Comparison of ENCODE assay signal across 38 cellular contexts in the genomic region with DNA sequence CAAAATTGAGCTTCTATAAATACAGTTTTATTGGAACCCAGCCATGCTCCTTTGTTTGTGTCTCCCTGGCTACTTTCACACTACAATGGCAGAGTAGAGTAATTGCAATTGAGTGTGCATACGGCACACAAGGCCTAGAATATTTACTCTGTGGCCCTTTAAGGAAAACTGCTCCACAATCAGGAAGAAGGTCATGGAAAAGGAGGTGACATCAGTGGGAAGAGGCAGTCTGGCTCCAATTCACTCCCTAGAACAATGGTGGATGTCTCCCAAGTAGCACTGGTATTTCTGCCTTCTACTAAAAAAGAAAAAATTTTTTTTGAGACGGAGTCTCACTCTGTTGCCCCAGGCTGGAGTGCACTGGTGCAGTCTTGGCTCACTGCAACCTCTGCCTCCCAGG. TPM values are rescaled to one million over a fixed set of nuclear protein-coding genes. Genes with fewer than 3 reads are reported as not detected.
"Had no signal": no experiment of that assay in that cellular context is flagged by ENCODE, and none has a peak within 500 bp of the region (broad histone marks: within the 10 kb centered on the region; RNA-seq: fewer than 3 reads in every experiment).

No MANE protein-coding gene starts in this region.

- H3K27ac ChIP-seq: adrenal gland, ascending aorta, cardiac muscle cell, coronary artery, dorsolateral prefrontal cortex, lower lobe of right lung, neural progenitor cell, right lobe of liver, transverse colon, VCaP had no signal

- H3K36me3 ChIP-seq: adrenal gland, ascending aorta, cardiac muscle cell, gastrocnemius medialis, lower lobe of right lung, neural progenitor cell, right lobe of liver, transverse colon had no signal

- ATAC-seq: activated CD4-positive, CD25-positive, alpha-beta regulatory T cell treated with anti-CD3 and anti-CD28 coated beads, Interleukin-2, amount 50 U/mL, for 24 hours; gastrocnemius medialis; lower lobe of right lung; natural killer cell; right lobe of liver; stimulated activated naive CD8-positive, alpha-beta T cell treated with anti-CD3 and anti-CD28 coated beads, Interleukin-15, Interleukin-2, amounts not matched to agents 100 U/mL and 50 U/mL, for 24 hours had no signal

- H3K9me3 ChIP-seq: adrenal gland, ascending aorta, gastrocnemius medialis, lower lobe of right lung, right lobe of liver, testis had no signal

- H3K4me1 ChIP-seq: adrenal gland, ascending aorta, gastrocnemius medialis, lower lobe of right lung, right lobe of liver, transverse colon had no signal

- H3K4me3 ChIP-seq: adrenal gland, ascending aorta, cardiac muscle cell, coronary artery, dorsolateral prefrontal cortex, gastrocnemius medialis, lower lobe of right lung, neural progenitor cell, right lobe of liver, testis, transverse colon had no signal

- H3K27me3 ChIP-seq: adrenal gland, ascending aorta, cardiac muscle cell, dorsolateral prefrontal cortex, gastrocnemius medialis, neural progenitor cell, right lobe of liver, testis, transverse colon had no signal

- DNase-seq: activated CD4-positive, alpha-beta T cell treated with anti-CD3 and anti-CD28 coated beads for 48 hours; activated CD4-positive, alpha-beta T cell treated with anti-CD3 and anti-CD28 coated beads, Interleukin-2, amount 50 U/mL, for 48 hours; activated CD8-positive, alpha-beta memory T cell treated with anti-CD3 and anti-CD28 coated beads, Interleukin-2, amount 50 U/mL, for 4 hours; activated effector memory CD4-positive, alpha-beta T cell treated with anti-CD3 and anti-CD28 coated beads, Interleukin-2, amount 50 U/mL, for 16 hours; activated naive CD4-positive, alpha-beta T cell treated with anti-CD3 and anti-CD28 coated beads for 36 hours; activated naive CD8-positive, alpha-beta T cell treated with anti-CD3 and anti-CD28 coated beads for 36 hours; activated T-cell treated with anti-CD3 and anti-CD28 coated beads, Interleukin-2, amount 50 U/mL, for 1 hour; adrenal gland; dorsolateral prefrontal cortex; effector memory CD4-positive, alpha-beta T cell; gastrocnemius medialis; hypothalamus; immature natural killer cell; kidney; lower lobe of right lung; mesenchymal stem cell; natural killer cell; occipital lobe; right lobe of liver; stimulated activated CD4-positive, alpha-beta T cell treated with anti-CD3 and anti-CD28 coated beads, Interleukin-2, amount 100 ng/mL, for 48 hours; stimulated activated naive CD8-positive, alpha-beta T cell treated with anti-CD3 and anti-CD28 coated beads, Interleukin-15, Interleukin-2, amounts not matched to agents 100 U/mL and 50 U/mL, for 24 hours; T-helper 9 cell; transverse colon had no signal

RNA-seq across cellular contexts. Expression of gene KRTAP19-8, which starts 51.3 kb away (rescaled TPM):
- total RNA-seq: activated CD8-positive, alpha-beta memory T cell treated with anti-CD3 and anti-CD28 coated beads for 36 hours; activated naive CD4-positive, alpha-beta T cell treated with anti-CD3 and anti-CD28 coated beads for 36 hours; activated naive CD8-positive, alpha-beta T cell treated with anti-CD3 and anti-CD28 coated beads for 36 hours; activated T-helper 1 cell treated with anti-CD3 and anti-CD28 coated beads, Interleukin-12 subunit alpha, Interleukin-12 subunit beta, Interleukin-2, Interleukin-4 antibody, amounts not matched to agents 30 ng/mL and 10 ng/mL and 1 ng/mL, durations not matched to agents 14 hours and 24 hours and 36 hours; adrenal gland; ascending aorta; cardiac muscle cell; cerebellum; dorsolateral prefrontal cortex; epithelial cell of proximal tubule; gastrocnemius medialis; kidney; lower lobe of right lung; mononuclear cell; natural killer cell; occipital lobe; pulmonary artery endothelial cell; right lobe of liver; skeletal muscle tissue; transverse colon; urinary bladder had no signal
- polyA plus RNA-seq: adrenal gland, cardiac muscle cell, immature natural killer cell, urinary bladder had no signal
